In the genomic region with DNA sequence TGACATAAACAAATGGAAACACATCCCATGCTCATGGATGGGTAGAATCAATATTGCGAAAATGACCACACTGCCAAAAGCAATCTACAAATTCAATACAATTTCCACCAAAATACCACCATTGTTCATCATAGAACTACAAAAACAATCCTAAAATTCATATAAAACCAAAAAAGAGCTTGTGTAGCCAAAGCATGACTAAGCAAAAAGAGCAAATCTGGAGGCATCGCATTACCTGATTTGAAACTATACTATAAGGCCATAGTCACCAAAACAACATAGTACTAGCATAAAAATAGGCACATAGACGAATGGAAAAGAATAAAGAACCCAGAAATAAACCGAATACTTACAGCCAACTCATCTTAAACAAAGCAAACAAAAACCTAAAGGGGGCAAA, we compare ENCODE assay signal across 8 cellular contexts.
"Had no signal": no experiment of that assay in that cellular context is flagged by ENCODE, and none has a peak within 500 bp of the region (broad histone marks: within the 10 kb centered on the region; RNA-seq: fewer than 3 reads in every experiment).

No MANE protein-coding gene starts in this region.

- H3K9ac ChIP-seq: GM23248, KMS-11 had no signal

- H3K4me2 ChIP-seq: KMS-11 had no signal

- H3K4me3 Mint-ChIP-seq: H9 had no signal

- H3K4me1 Mint-ChIP-seq: H9 had no signal

- H3K9me3 Mint-ChIP-seq: H9 had no signal

- DNase-seq: GM23248, H9, HCEC 1CT, KBM-7 had no signal

- FAIRE-seq: H1, H54, HTR-8/SVneo had no signal

- H2AFZ ChIP-seq: GM23248 had no signal

- H3K27ac ChIP-seq: GM23248, KMS-11 had no signal

- H3K4me3 ChIP-seq: GM23248 had no signal
